In genomic region chr12:26295001-26295400, GRCh38 we compare ENCODE assay signal across 21 cellular contexts.
"Had no signal": no experiment of that assay in that cellular context is flagged by ENCODE, and none has a peak within 500 bp of the region (broad histone marks: within the 10 kb centered on the region; RNA-seq: fewer than 3 reads in every experiment).

No MANE protein-coding gene starts in this region.

- H3K36me3 ChIP-seq: left ventricle myocardium inferior, ovary, right atrium auricular region, right lobe of liver, spleen, stomach, thyroid gland, transverse colon, upper lobe of left lung, vagina had no signal

- H3K27ac ChIP-seq: left ventricle myocardium inferior, ovary, right atrium auricular region, right lobe of liver, spleen, stomach, testis, thyroid gland, transverse colon, upper lobe of left lung, vagina had no signal

- H3K27me3 ChIP-seq: ovary, right atrium auricular region, right lobe of liver, spleen, stomach, testis, thyroid gland, transverse colon, upper lobe of left lung, vagina had no signal

- DNase-seq: hypothalamus; islet precursor cell; left ventricle myocardium inferior; mesendoderm; mucosa of descending colon; naive thymus-derived CD4-positive, alpha-beta T cell; ovary; right lobe of liver; spleen; stimulated activated CD4-positive, alpha-beta T cell treated with anti-CD3 and anti-CD28 coated beads, Interleukin-2, amount 100 ng/mL, for 48 hours; stimulated activated CD4-positive, alpha-beta T cell treated with anti-CD3 and anti-CD28 coated beads, Interleukin-4, amount 100 ng/mL, for 4 hours; stimulated activated naive B cell treated with anti-CD40 and anti-IgM and Interleukin-4, amounts not matched to agents 10 μg/mL and 1 μg/mL and 100 μg/mL, for 72 hours; stimulated activated naive CD8-positive, alpha-beta T cell treated with anti-CD3 and anti-CD28 coated beads, Interleukin-15, Interleukin-2, amounts not matched to agents 100 U/mL and 50 U/mL, for 24 hours; stomach; testis; thyroid gland; transverse colon; upper lobe of left lung had no signal

- H3K4me3 ChIP-seq: left ventricle myocardium inferior, lung, mucosa of descending colon, ovary, right atrium auricular region, right lobe of liver, spleen, stomach, testis, thyroid gland, transverse colon, upper lobe of left lung, vagina had no signal

- H3K9me3 ChIP-seq: left ventricle myocardium inferior, mucosa of descending colon, ovary, right atrium auricular region, right lobe of liver, spleen, stomach, testis, thyroid gland, transverse colon, upper lobe of left lung, vagina had no signal
